ENCODE assay signal across 15 cellular contexts in genomic region chr1:147840909-147841308, GRCh38.
DNase-seq lines count a peak whose midpoint lies in the region; ATAC-seq, FAIRE-seq and TF ChIP-seq lines count a peak whose summit lies in the region.
"Had no signal": no experiment of that assay in that cellular context is flagged by ENCODE, and none has a peak within 500 bp of the region (broad histone marks: within the 10 kb centered on the region; RNA-seq: fewer than 3 reads in every experiment).

No MANE protein-coding gene starts in this region.

- no peak overlapping the region for H3K27ac ChIP-seq in K562 (ENCODE audit: extremely low read depth, low read depth, low read length)
- H3K27ac ChIP-seq: BLaER1 treated with 17β-estradiol and CSF1 and Interleukin-3, amounts not matched to agents 10 nM and 100 nM had no signal

- no peaks in the 10 kb centered on the region for H3K36me3 ChIP-seq in K562 (ENCODE audit: control insufficient read depth, insufficient read depth, low read length)
- H3K36me3 ChIP-seq: BLaER1 treated with 17β-estradiol and CSF1 and Interleukin-3, amounts not matched to agents 10 nM and 100 nM had no signal

- no peaks in the 10 kb centered on the region for H3K9me1 ChIP-seq in K562 (ENCODE audit: control insufficient read depth, insufficient read depth, low read length)

- H3K4me1 ChIP-seq in K562 (replicated peaks in 1 of 2; ENCODE audit: control insufficient read depth in 2 of 2, insufficient read depth in 2 of 2, low read length in 2 of 2): no peaks in the 10 kb centered on the region; a peak in 2 of 5 replicates
- H3K4me1 ChIP-seq: BLaER1 treated with 17β-estradiol and CSF1 and Interleukin-3, amounts not matched to agents 10 nM and 100 nM had no signal

- H3K27me3 ChIP-seq in K562 (ENCODE audit: control insufficient read depth in 2 of 2, insufficient read depth in 2 of 2, low read length in 2 of 2): peaks cover 3 to 17% of the 10 kb centered on the region in 2 experiments; a peak in 2 of 5 replicates
- H3K27me3 ChIP-seq: BLaER1 treated with 17β-estradiol and CSF1 and Interleukin-3, amounts not matched to agents 10 nM and 100 nM had no signal

- no peak overlapping the region for H3K4me3 ChIP-seq in K562
- H3K4me3 ChIP-seq: BLaER1 treated with 17β-estradiol and CSF1 and Interleukin-3, amounts not matched to agents 10 nM and 100 nM; smooth muscle cell had no signal

- H3K9ac ChIP-seq in K562 (ENCODE audit: insufficient read depth in 1 of 2, low read depth in 2 of 2, low read length in 2 of 2): no peak overlapping the region
- H3K9ac ChIP-seq: BLaER1 treated with 17β-estradiol and CSF1 and Interleukin-3, amounts not matched to agents 10 nM and 100 nM had no signal

- no peak overlapping the region for H3K4me2 ChIP-seq in K562 (ENCODE audit: insufficient read depth, low read length)
- H3K4me2 ChIP-seq: BLaER1 treated with 17β-estradiol and CSF1 and Interleukin-3, amounts not matched to agents 10 nM and 100 nM; smooth muscle cell had no signal

- WGBS in K562 (ENCODE audit: insufficient coverage, low coverage, missing lambda C conversion rate): 17% methylated on average over 4 of the region's 4 CpGs

- intact Hi-C loops in K562 (cut with micrococcal nuclease): no loop called here

- H4K20me1 ChIP-seq in K562 (replicated peaks; ENCODE audit: control insufficient read depth, insufficient read depth, low read length): no peaks in the 10 kb centered on the region
- H4K20me1 ChIP-seq: BLaER1 treated with 17β-estradiol and CSF1 and Interleukin-3, amounts not matched to agents 10 nM and 100 nM had no signal

- no TSS peak for BruUV-seq in K562 (replicated peaks; lab: Mats Ljungman, UMichigan)

- in situ Hi-C loops in K562 (cut with MboI): loop anchor here (5.0 kb wide), 1 partner anchor 51 kb away; no protein-coding TSS in a partner anchor

- CTCF ChIA-PET in K562 (lab: Yijun Ruan, JAX; ENCODE audit: low intra/inter-chr PET ratio): no interaction called here

- no peak for TF ChIP-seq EP300 in K562 (IDR thresholded peaks at IDR 0.05; ENCODE audit: low read length)

- peak; percentile 82 for FAIRE-seq in K562 (lab: Jason Lieb, UNC)
- FAIRE-seq: GM18507 had no signal

- DNase-seq in activated T-cell treated with anti-CD3 and anti-CD28 coated beads for 48 hours (ENCODE audit: low read depth) (peak; percentile 6), activated T-cell treated with anti-CD3 and anti-CD28 coated beads for 4 hours (no peak), HT1080 (ENCODE audit: low read depth) (peak; percentile 31), K562 (ENCODE audit: extremely low read depth in 1 of 4, low spot score in 3 of 4) (peak; percentile 41 to 66 (median 52)), DMS79 (lab: John Stamatoyannopoulos, UW) (no peak)
- DNase-seq in stimulated activated CD4-positive, alpha-beta T cell treated with anti-CD3 and anti-CD28 coated beads, Interleukin-4, amount 100 ng/mL, for 24 hours: peak; percentile 6
- DNase-seq: activated B cell treated with CpG ODN at 0.5 μM for 24 hours, NCI-H1105 treated with DMSO at 0.1 percent for 48 hours had no signal

- H3K9me3 ChIP-seq in K562 (replicated peaks; ENCODE audit: control insufficient read depth, insufficient read depth, low read depth, low read length): no peaks in the 10 kb centered on the region
- H3K9me3 ChIP-seq: BLaER1 treated with 17β-estradiol and CSF1 and Interleukin-3, amounts not matched to agents 10 nM and 100 nM had no signal

- peak; percentile 70 to 77 (median 76) for TF ChIP-seq CTCF in K562 (IDR thresholded peaks at IDR 0.05 in 2 of 3, conservative IDR thresholded peaks at IDR 0.05 in 1 of 3; ENCODE audit: insufficient read depth in 2 of 3, low read depth in 1 of 3, low read length in 3 of 3)

- peak; percentile 97 for ATAC-seq in K562
- no peak for ATAC-seq in GM21737 (IDR thresholded peaks at IDR 0.05; ENCODE audit: unreplicated experiment)
- no peak for ATAC-seq in GM18517 (IDR thresholded peaks at IDR 0.05; ENCODE audit: unreplicated experiment)
- ATAC-seq: effector memory CD8-positive, alpha-beta T cell; naive thymus-derived CD4-positive, alpha-beta T cell had no signal

- peak; percentile 52 to 85 for TF ChIP-seq RAD21 in K562 (CRISPR knock-in tag; conservative IDR thresholded peaks at IDR 0.05 in 1 of 2, IDR thresholded peaks at IDR 0.05 in 1 of 2)

- POLR2A ChIA-PET in K562 (lab: Yijun Ruan, JAX): no interaction called here

- TF ChIP-seq POLR2A in K562 (conservative IDR thresholded peaks at IDR 0.05): no peak

- H2AFZ ChIP-seq in K562 (ENCODE audit: low read depth, low read length): no peak overlapping the region

- no peaks in the 10 kb centered on the region for H3K79me2 ChIP-seq in K562 (ENCODE audit: control insufficient read depth, insufficient read depth, low read length)

TF ChIP-seq in K562, 482 proteins besides CTCF, POLR2A, EP300 and RAD21 (continues in another document):
- TF ChIP-seq ZNF696 (CRISPR knock-in tag; conservative IDR thresholded peaks at IDR 0.05): no peak
- TF ChIP-seq SMC3 (conservative IDR thresholded peaks at IDR 0.05; ENCODE audit: insufficient read depth, low read depth, low read length): peak; percentile 64
- TF ChIP-seq POLR2AphosphoS5 (IDR thresholded peaks at IDR 0.05; ENCODE audit: control insufficient read depth, insufficient read depth, low read depth, low read length): no peak
- TF ChIP-seq DEAF1 (CRISPR knock-in tag; IDR thresholded peaks at IDR 0.05): 0 out of 2 replicates have a peak, but pooled peaks have one; percentile 4
- no peak for TF ChIP-seq HNRNPL (IDR thresholded peaks at IDR 0.05; ENCODE audit: low read depth, low read length)
- no peak for TF ChIP-seq GTF2A2 (tag; IDR thresholded peaks at IDR 0.05)
- TF ChIP-seq ZNF717 (CRISPR knock-in tag; IDR thresholded peaks at IDR 0.05): no peak
- no peak for TF ChIP-seq ELF4 (CRISPR knock-in tag; IDR thresholded peaks at IDR 0.05)
- TF ChIP-seq KLF10 (CRISPR knock-in tag; IDR thresholded peaks at IDR 0.05): no peak
- TF ChIP-seq NR2F6 (CRISPR knock-in tag; IDR thresholded peaks at IDR 0.05): no peak
- no peak for TF ChIP-seq RNF219 (CRISPR knock-in tag; IDR thresholded peaks at IDR 0.05)
- no peak for TF ChIP-seq PHF20 (IDR thresholded peaks at IDR 0.05; ENCODE audit: partially characterized antibody)
- TF ChIP-seq ZNF551 (CRISPR knock-in tag; IDR thresholded peaks at IDR 0.05): no peak
- no peak for TF ChIP-seq MCM2 (IDR thresholded peaks at IDR 0.05; ENCODE audit: low read depth)
- TF ChIP-seq GATAD2A (IDR thresholded peaks at IDR 0.05): no peak
- TF ChIP-seq SMAD3 (CRISPR knock-in tag; conservative IDR thresholded peaks at IDR 0.05): no peak
- TF ChIP-seq PHF21A (IDR thresholded peaks at IDR 0.05; ENCODE audit: borderline replicate concordance, low read depth): no peak
- TF ChIP-seq MAZ (CRISPR knock-in tag; conservative IDR thresholded peaks at IDR 0.05 in 1 of 2, IDR thresholded peaks at IDR 0.05 in 1 of 2): peak in 1 of 2 experiments; percentile 19; a peak in 1 of 4 replicates
- peak; percentile 44 for TF ChIP-seq VEZF1 (CRISPR knock-in tag; IDR thresholded peaks at IDR 0.05)
- TF ChIP-seq FOXP1 (CRISPR knock-in tag; IDR thresholded peaks at IDR 0.05): no peak
- no peak for TF ChIP-seq SMARCB1 (IDR thresholded peaks at IDR 0.05; ENCODE audit: insufficient read length, low read depth)
- no peak for TF ChIP-seq CC2D1A (IDR thresholded peaks at IDR 0.05)

Comparison
In these comparisons a context has a peak if more than half of its experiments do, and no peak if none do; other contexts are left out.
1. DNase-seq: peak in activated T-cell treated with anti-CD3 and anti-CD28 coated beads for 48 hours (single experiment), HT1080 (single experiment), K562 (4 of 4) and stimulated activated CD4-positive, alpha-beta T cell treated with anti-CD3 and anti-CD28 coated beads, Interleukin-4, amount 100 ng/mL, for 24 hours (single experiment); none in activated T-cell treated with anti-CD3 and anti-CD28 coated beads for 4 hours (single experiment) and DMS79 (single experiment).